In genomic region chr5:151085517-151086031, GRCh38 we compare ENCODE assay signal across 1 cellular context.
TF ChIP-seq lines count a peak whose summit lies in the region.

No MANE protein-coding gene starts in this region.

TF ChIP-seq in K562, 482 proteins besides CTCF, POLR2A, EP300 and RAD21 (continued from another document):
- TF ChIP-seq, protein P1, sequence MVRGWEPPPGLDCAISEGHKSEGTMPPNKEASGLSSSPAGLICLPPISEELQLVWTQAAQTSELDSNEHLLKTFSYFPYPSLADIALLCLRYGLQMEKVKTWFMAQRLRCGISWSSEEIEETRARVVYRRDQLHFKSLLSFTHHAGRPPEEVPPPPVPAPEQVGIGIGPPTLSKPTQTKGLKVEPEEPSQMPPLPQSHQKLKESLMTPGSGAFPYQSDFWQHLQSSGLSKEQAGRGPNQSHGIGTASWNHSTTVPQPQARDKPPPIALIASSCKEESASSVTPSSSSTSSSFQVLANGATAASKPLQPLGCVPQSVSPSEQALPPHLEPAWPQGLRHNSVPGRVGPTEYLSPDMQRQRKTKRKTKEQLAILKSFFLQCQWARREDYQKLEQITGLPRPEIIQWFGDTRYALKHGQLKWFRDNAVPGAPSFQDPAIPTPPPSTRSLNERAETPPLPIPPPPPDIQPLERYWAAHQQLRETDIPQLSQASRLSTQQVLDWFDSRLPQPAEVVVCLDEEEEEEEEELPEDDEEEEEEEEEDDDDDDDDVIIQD (CRISPR knock-in tag; IDR thresholded peaks at IDR 0.05) = no peak
- TF ChIP-seq, protein P2, sequence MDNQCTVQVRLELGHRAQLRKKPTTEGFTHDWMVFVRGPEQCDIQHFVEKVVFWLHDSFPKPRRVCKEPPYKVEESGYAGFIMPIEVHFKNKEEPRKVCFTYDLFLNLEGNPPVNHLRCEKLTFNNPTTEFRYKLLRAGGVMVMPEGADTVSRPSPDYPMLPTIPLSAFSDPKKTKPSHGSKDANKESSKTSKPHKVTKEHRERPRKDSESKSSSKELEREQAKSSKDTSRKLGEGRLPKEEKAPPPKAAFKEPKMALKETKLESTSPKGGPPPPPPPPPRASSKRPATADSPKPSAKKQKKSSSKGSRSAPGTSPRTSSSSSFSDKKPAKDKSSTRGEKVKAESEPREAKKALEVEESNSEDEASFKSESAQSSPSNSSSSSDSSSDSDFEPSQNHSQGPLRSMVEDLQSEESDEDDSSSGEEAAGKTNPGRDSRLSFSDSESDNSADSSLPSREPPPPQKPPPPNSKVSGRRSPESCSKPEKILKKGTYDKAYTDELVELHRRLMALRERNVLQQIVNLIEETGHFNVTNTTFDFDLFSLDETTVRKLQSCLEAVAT (IDR thresholded peaks at IDR 0.05) = no peak
